In the genomic region with DNA sequence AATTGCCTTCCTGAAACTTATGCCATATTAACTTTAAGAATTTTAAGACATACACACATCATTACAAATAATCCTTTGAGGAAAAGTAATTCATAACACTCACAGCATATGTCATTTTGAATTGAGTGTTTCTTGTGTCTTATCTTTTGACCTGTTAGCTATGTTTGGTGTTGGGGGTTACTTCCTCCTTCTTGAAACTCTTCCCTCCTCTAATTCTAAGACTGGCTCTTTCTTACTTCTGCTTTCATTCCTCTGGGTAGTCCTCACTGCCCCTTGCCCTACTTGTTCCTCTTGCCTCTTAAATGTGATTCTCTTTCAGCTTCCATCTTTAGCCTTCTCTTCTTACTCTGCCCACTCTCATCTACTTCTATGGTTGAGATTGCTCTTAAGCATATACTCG, we compare ENCODE assay signal across 10 cellular contexts. TPM values are rescaled to one million over a fixed set of nuclear protein-coding genes. Genes with fewer than 3 reads are reported as not detected.
DNase-seq lines count a peak whose midpoint lies in the region; ATAC-seq, FAIRE-seq and TF ChIP-seq lines count a peak whose summit lies in the region.
"Had no signal": no experiment of that assay in that cellular context is flagged by ENCODE, and none has a peak within 500 bp of the region (broad histone marks: within the 10 kb centered on the region; RNA-seq: fewer than 3 reads in every experiment).

No MANE protein-coding gene starts in this region.

- H3K4me3 ChIP-seq in K562 (no peak overlapping the region), GM23248 (no peak overlapping the region)

- peak in 1 of 4 experiments; percentile 28 for DNase-seq in K562 (ENCODE audit: extremely low read depth in 1 of 4, low spot score in 3 of 4)
- no peak for DNase-seq in SHP77 (lab: John Stamatoyannopoulos, UW)
- no peak for DNase-seq in immature natural killer cell
- DNase-seq in COR-L47 (lab: John Stamatoyannopoulos, UW): no peak
- no peak for DNase-seq in GM23248
- DNase-seq: DND-41, T-helper 1 cell had no signal

- H3K4me2 ChIP-seq in K562 (ENCODE audit: insufficient read depth, low read length) (no peak overlapping the region), GM23248 (ENCODE audit: unreplicated experiment) (no peak overlapping the region)

- H3K4me3 Mint-ChIP-seq in immature natural killer cell: no peak overlapping the region

- TF ChIP-seq POLR2A in K562 (conservative IDR thresholded peaks at IDR 0.05): no peak

- H3K9me3 Mint-ChIP-seq in immature natural killer cell: peaks cover 0 to 4% (median 0%) of the 10 kb centered on the region in 6 donors

- peaks cover 0 to 6% of the 10 kb centered on the region in 2 experiments; a peak in 3 of 5 replicates for H3K4me1 ChIP-seq in K562 (replicated peaks in 1 of 2; ENCODE audit: control insufficient read depth in 2 of 2, insufficient read depth in 2 of 2, low read length in 2 of 2)
- peaks cover 5% of the 10 kb centered on the region; the same call in 1 of the 2 replicates for H3K4me1 ChIP-seq in GM23248 (ENCODE audit: insufficient read depth)

- no peak overlapping the region for H3K27ac Mint-ChIP-seq in immature natural killer cell

- TF ChIP-seq RAD21 in K562 (CRISPR knock-in tag; conservative IDR thresholded peaks at IDR 0.05 in 1 of 2, IDR thresholded peaks at IDR 0.05 in 1 of 2): peak in 1 of 2 experiments; percentile 15; a peak in 1 of 4 replicates

- H3K36me3 ChIP-seq in K562 (ENCODE audit: control insufficient read depth, insufficient read depth, low read length): no peaks in the 10 kb centered on the region
- H3K36me3 ChIP-seq in GM23248 (ENCODE audit: low read depth): no peaks in the 10 kb centered on the region

- no peaks in the 10 kb centered on the region for H3K36me3 Mint-ChIP-seq in immature natural killer cell

- peak overlapping the region; percentile 68 for H2AFZ ChIP-seq in K562 (ENCODE audit: low read depth, low read length)
- H2AFZ ChIP-seq in GM23248: no peak overlapping the region

- H3K9me3 ChIP-seq in K562 (replicated peaks; ENCODE audit: control insufficient read depth, insufficient read depth, low read depth, low read length): no peaks in the 10 kb centered on the region; the same call in 1 of the 2 replicates
- H3K9me3 ChIP-seq in GM23248 (ENCODE audit: low read depth): no peaks in the 10 kb centered on the region

- no peaks in the 10 kb centered on the region for H3K4me1 Mint-ChIP-seq in immature natural killer cell

- in situ Hi-C loops in K562 (cut with MboI): no loop called here
- in situ Hi-C loops in GM23248 (cut with MboI): no loop called here

- POLR2A ChIA-PET in K562 (lab: Yijun Ruan, JAX): interaction anchor here (1.3 to 2.3 kb wide), 2 partner anchors 8 to 13 kb away, joined by 6 to 8 read pairs; no protein-coding TSS in a partner anchor

- WGBS in K562 (ENCODE audit: insufficient coverage, low coverage, missing lambda C conversion rate): 38% methylated on average over 1 of the region's 1 CpG
- WGBS in GM23248 (ENCODE audit: low coverage in 1 of 2, low lambda C conversion rate in 2 of 2, missing lambda C conversion rate in 2 of 2), 2 experiments: 86 to 96% methylated on average over 1 of the region's 1 CpG

- FAIRE-seq in K562 (lab: Jason Lieb, UNC): no peak

- H3K9ac ChIP-seq in K562 (ENCODE audit: insufficient read depth in 1 of 2, low read depth in 2 of 2, low read length in 2 of 2) (no peak overlapping the region), GM23248 (no peak overlapping the region)

- intact Hi-C loops in K562 (cut with micrococcal nuclease): no loop called here

- peaks cover 0 to 13% (median 0%) of the 10 kb centered on the region in 3 donors for H3K27me3 Mint-ChIP-seq in immature natural killer cell (ENCODE audit: low read depth in 3 of 3)

- no peaks in the 10 kb centered on the region for H4K20me1 ChIP-seq in K562 (replicated peaks; ENCODE audit: control insufficient read depth, insufficient read depth, low read length)
- H4K20me1 ChIP-seq in GM23248 (ENCODE audit: insufficient read depth): no peaks in the 10 kb centered on the region

- no peaks in the 10 kb centered on the region for H3K27me3 ChIP-seq in K562 (ENCODE audit: control insufficient read depth in 2 of 2, insufficient read depth in 2 of 2, low read length in 2 of 2)
- H3K27me3 ChIP-seq in GM23248 (replicated peaks; ENCODE audit: insufficient read depth): no peaks in the 10 kb centered on the region

- CTCF ChIA-PET in K562 (lab: Yijun Ruan, JAX; ENCODE audit: low intra/inter-chr PET ratio): no interaction called here

- H3K27ac ChIP-seq in K562 (ENCODE audit: extremely low read depth, low read depth, low read length) (peak overlapping the region; percentile 15; the same call in 1 of the 3 replicates), GM23248 (no peak overlapping the region)

- H3K79me2 ChIP-seq in K562 (ENCODE audit: control insufficient read depth, insufficient read depth, low read length) (no peaks in the 10 kb centered on the region), GM23248 (ENCODE audit: insufficient read depth) (no peaks in the 10 kb centered on the region)

- no peaks in the 10 kb centered on the region for H3K9me1 ChIP-seq in K562 (ENCODE audit: control insufficient read depth, insufficient read depth, low read length)

- TF ChIP-seq EP300 in K562 (IDR thresholded peaks at IDR 0.05; ENCODE audit: low read length): no peak

- no peak for TF ChIP-seq CTCF in K562 (IDR thresholded peaks at IDR 0.05 in 2 of 3, conservative IDR thresholded peaks at IDR 0.05 in 1 of 3; ENCODE audit: insufficient read depth in 2 of 3, low read depth in 1 of 3, low read length in 3 of 3)

- H3K9me2 ChIP-seq in GM23248 (ENCODE audit: insufficient read depth): no peaks in the 10 kb centered on the region

- ATAC-seq in GM18511 (IDR thresholded peaks at IDR 0.05; ENCODE audit: unreplicated experiment) (peak; percentile 100), GM21529 (IDR thresholded peaks at IDR 0.05; ENCODE audit: unreplicated experiment) (peak; percentile 99), HG03442 (IDR thresholded peaks at IDR 0.05; ENCODE audit: unreplicated experiment) (peak; percentile 99), K562 (peak; percentile 75)

- H3F3A ChIP-seq in GM23248 (ENCODE audit: insufficient read depth): peaks cover 3% of the 10 kb centered on the region; the same call in 1 of the 2 replicates

- no TSS peak for BruUV-seq in K562 (replicated peaks; lab: Mats Ljungman, UMichigan)

TF ChIP-seq in K562, 482 proteins besides CTCF, POLR2A, EP300 and RAD21 (continues in another document):
- TF ChIP-seq CHAMP1 (IDR thresholded peaks at IDR 0.05): peak; percentile 95
- peak; percentile 20; the same call in 1 of the 2 replicates for TF ChIP-seq TEAD4 (IDR thresholded peaks at IDR 0.05; ENCODE audit: low read length)
- no peak for TF ChIP-seq TEAD4 (CRISPR knock-in tag; IDR thresholded peaks at IDR 0.05; ENCODE audit: borderline replicate concordance)
- TF ChIP-seq ATF3 (IDR thresholded peaks at IDR 0.05): no peak
- TF ChIP-seq ATF3 (CRISPR knock-in tag; conservative IDR thresholded peaks at IDR 0.05): no peak
- no peak for TF ChIP-seq NCOR1 (IDR thresholded peaks at IDR 0.05)
- TF ChIP-seq ZNF766 (CRISPR knock-in tag; conservative IDR thresholded peaks at IDR 0.05): peak; percentile 72; the same call in 1 of the 2 replicates

RNA-seq across cellular contexts. Expression of gene PIP4K2A, which starts 28.3 kb away (rescaled TPM):
- 31.6 and 61.2 TPM in 2 replicates for total RNA-seq in K562 (2011; cell fraction: chromatin; rRNA removed; ENCODE audit: low replicate concordance)
- 22.7 and 26.6 TPM in 2 replicates for total RNA-seq in K562 (2011; cell fraction: nucleolus; rRNA removed)
- total RNA-seq in K562 (2011; cell fraction: nucleoplasm; rRNA removed): 30.2 and 39.5 TPM in 2 replicates
- total RNA-seq in K562 (2014; rRNA removed) (61.5 and 75.1 TPM in 2 replicates), K562 (2014; rRNA removed; fragmentation: Illumina TruSeq; extraction: Trizol) (73.5 and 95.8 TPM in 2 replicates), K562 (2015; rRNA removed; fragmentation: Illumina TruSeq; extraction: Trizol) (110 and 117 TPM in 2 replicates), K562 (2021) (56.4 and 71.9 TPM in 2 replicates)
- polyA plus RNA-seq in K562 (2011; rRNA removed) (29.8 and 35.6 TPM in 2 replicates), K562 (2014; fragmentation: Illumina TruSeq; extraction: Trizol) (65.2 and 69.1 TPM in 2 replicates), K562 (2014; fragmentation: Nextera tagmentation; extraction: Ambion mirVana) (10 to 100 TPM; 64.8 to 87.2 TPM), K562 (2014; rRNA removed) (47.1 and 49.5 TPM in 2 replicates), immature natural killer cell (100 to 1,000 TPM in 1 of 3 donors, 10 to 100 TPM in 2; 62.9 to 138 (median 80.3) TPM), GM23248 (2016; fragmentation: Nextera tagmentation; extraction: Ambion mirVana) (26.9 and 27.7 TPM in 2 replicates)
- 14.8 and 25.0 TPM in 2 replicates for polyA plus RNA-seq in K562 (2011; cell fraction: cytosol; rRNA removed)
- polyA plus RNA-seq in K562 (2011; cell fraction: nucleus; rRNA removed): 17.2 and 23.1 TPM in 2 replicates
- 39.4 and 42.5 TPM in 2 replicates for polyA plus RNA-seq in K562 (2012)
- 62.2 and 65.1 TPM in 2 replicates for polyA minus RNA-seq in K562 (2011; rRNA and poly(A)+ RNA removed)
- 37.1 and 39.1 TPM in 2 replicates for polyA minus RNA-seq in K562 (2011; cell fraction: cytosol; rRNA and poly(A)+ RNA removed)
- 21.7 and 45.1 TPM in 2 replicates for polyA minus RNA-seq in K562 (2011; cell fraction: nucleus; rRNA and poly(A)+ RNA removed)
- total RNA-seq in GM23248 (2014; rRNA removed; shearing (Covaris generic)): 19.8 and 134 TPM in 2 replicates
